In the genomic region with DNA sequence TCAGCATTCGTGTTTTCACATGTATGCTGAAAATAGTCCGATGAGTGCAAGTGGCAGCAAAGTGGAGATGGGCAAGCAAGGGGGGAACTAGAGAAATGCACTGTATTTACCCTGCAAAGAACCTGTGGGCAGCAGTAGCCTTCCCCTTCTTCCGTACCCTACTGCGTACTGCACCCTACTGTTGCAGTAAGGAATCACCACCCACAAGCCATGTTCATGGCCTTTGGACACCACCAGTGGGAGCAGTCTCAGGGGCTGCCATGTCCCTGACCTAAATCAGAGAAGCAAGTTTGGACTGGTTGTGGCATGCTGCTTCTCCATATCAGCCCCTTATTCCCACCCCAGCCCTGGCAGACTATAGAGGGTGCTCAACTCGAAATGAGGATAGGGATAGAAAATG, we compare ENCODE assay signal across 7 cellular contexts. TPM values are rescaled to one million over a fixed set of nuclear protein-coding genes. Genes with fewer than 3 reads are reported as not detected.
DNase-seq lines count a peak whose midpoint lies in the region; ATAC-seq, FAIRE-seq and TF ChIP-seq lines count a peak whose summit lies in the region.
"Not testable (repeated sequence)": the region's sequence is repeated elsewhere in the genome, so short reads cannot be mapped to it uniquely, and the experiment has no call there.

No MANE protein-coding gene starts in this region.

- H3K9ac ChIP-seq in endothelial cell of umbilical vein (replicated peaks; ENCODE audit: extremely low read depth, insufficient read depth, low read length), result not testable (repeated sequence)

- not testable (repeated sequence) for H3K27ac ChIP-seq in endothelial cell of umbilical vein (ENCODE audit: insufficient read depth, low read depth, low read length)

- not testable (repeated sequence) for H3K27me3 ChIP-seq in endothelial cell of umbilical vein (ENCODE audit: control insufficient read depth in 2 of 2, insufficient read depth in 2 of 2, low read length in 2 of 2)

- H3K36me3 ChIP-seq in endothelial cell of umbilical vein (ENCODE audit: control insufficient read depth in 2 of 2, extremely low read depth in 1 of 2, insufficient read depth in 2 of 2, low read length in 2 of 2), result not testable (repeated sequence)

- H3K9me3 ChIP-seq in endothelial cell of umbilical vein (replicated peaks; ENCODE audit: control insufficient read depth, insufficient read depth, low read length), result not testable (repeated sequence)

- not testable (repeated sequence) for H3K9me1 ChIP-seq in endothelial cell of umbilical vein (replicated peaks; ENCODE audit: control insufficient read depth, extremely low read depth, insufficient read depth, low read length)

- not testable (repeated sequence) for H3K27ac Mint-ChIP-seq in activated naive CD8-positive, alpha-beta T cell treated with anti-CD3 and anti-CD28 coated beads, Interleukin-2, amount 10 ng/mL, durations not matched to agents 7 days and 5 days; stimulated activated naive CD8-positive, alpha-beta T cell treated with anti-CD3 and anti-CD28 coated beads, Interleukin-15, amount 100 ng/mL, for 72 hours

- peak; percentile 56 for ATAC-seq in GM18511 (IDR thresholded peaks at IDR 0.05; ENCODE audit: unreplicated experiment)
- ATAC-seq in GM21423 (IDR thresholded peaks at IDR 0.05; ENCODE audit: unreplicated experiment), result peak; percentile 49
- ATAC-seq in HG02610 (IDR thresholded peaks at IDR 0.05; ENCODE audit: unreplicated experiment), result peak; percentile 66
- peak; percentile 63; the same call in 2 of the 3 replicates for ATAC-seq in SK-N-SH treated with all-trans-retinoic acid at 6 μM for 48 hours
- ATAC-seq in activated naive CD8-positive, alpha-beta T cell treated with anti-CD3 and anti-CD28 coated beads, Interleukin-2, amount 10 ng/mL, durations not matched to agents 7 days and 5 days (ENCODE audit: low read depth), result peak; percentile 56
- ATAC-seq in stimulated activated naive CD8-positive, alpha-beta T cell treated with anti-CD3 and anti-CD28 coated beads, Interleukin-15, amount 100 ng/mL, for 72 hours, result peak; percentile 74

- dilution Hi-C loops in endothelial cell of umbilical vein (cut with MboI; ENCODE audit: extremely low pct_ligation_motif_present, low sequenced_read_pairs), result not testable (repeated sequence)

- not testable (repeated sequence) for H3K4me3 ChIP-seq in endothelial cell of umbilical vein (replicated peaks in 1 of 3; ENCODE audit: insufficient read depth in 1 of 3, low read depth in 1 of 3, low read length in 3 of 3)

- not testable (repeated sequence) for TF ChIP-seq POLR2A in endothelial cell of umbilical vein (IDR thresholded peaks at IDR 0.05; ENCODE audit: low read depth, low read length)

- FAIRE-seq in endothelial cell of umbilical vein (lab: Jason Lieb, UNC), result peak; percentile 83

- BruUV-seq in endothelial cell of umbilical vein (replicated peaks; lab: Mats Ljungman, UMichigan), result not testable (repeated sequence)

- H3K27me3 Mint-ChIP-seq in activated naive CD8-positive, alpha-beta T cell treated with anti-CD3 and anti-CD28 coated beads, Interleukin-2, amount 10 ng/mL, durations not matched to agents 7 days and 5 days; stimulated activated naive CD8-positive, alpha-beta T cell treated with anti-CD3 and anti-CD28 coated beads, Interleukin-15, amount 100 ng/mL, for 72 hours: not testable (repeated sequence)

- not testable (repeated sequence) for H2AFZ ChIP-seq in endothelial cell of umbilical vein (ENCODE audit: low read depth, low read length)

- H3K4me3 Mint-ChIP-seq in activated naive CD8-positive, alpha-beta T cell treated with anti-CD3 and anti-CD28 coated beads, Interleukin-2, amount 10 ng/mL, durations not matched to agents 7 days and 5 days; stimulated activated naive CD8-positive, alpha-beta T cell treated with anti-CD3 and anti-CD28 coated beads, Interleukin-15, amount 100 ng/mL, for 72 hours: not testable (repeated sequence)

- not testable (repeated sequence) for H3K36me3 Mint-ChIP-seq in activated naive CD8-positive, alpha-beta T cell treated with anti-CD3 and anti-CD28 coated beads, Interleukin-2, amount 10 ng/mL, durations not matched to agents 7 days and 5 days

- TF ChIP-seq CTCF in endothelial cell of umbilical vein (IDR thresholded peaks at IDR 0.05; ENCODE audit: extremely low read depth in 1 of 2, insufficient read depth in 1 of 2, low read depth in 1 of 2, low read length in 2 of 2), result not testable (repeated sequence)

- not testable (repeated sequence) for H4K20me1 ChIP-seq in endothelial cell of umbilical vein (replicated peaks; ENCODE audit: control insufficient read depth, extremely low read depth, insufficient read depth, low read length)

- CTCF ChIA-PET in endothelial cell of umbilical vein (lab: Charles Lee), result not testable (repeated sequence)

- DNase-seq in activated naive CD8-positive, alpha-beta T cell treated with anti-CD3 and anti-CD28 coated beads, Interleukin-2, amount 10 ng/mL, durations not matched to agents 7 days and 5 days; endothelial cell of umbilical vein (ENCODE audit: low read depth, low spot score); stimulated activated naive CD8-positive, alpha-beta T cell treated with anti-CD3 and anti-CD28 coated beads, Interleukin-15, amount 100 ng/mL, for 72 hours: not testable (repeated sequence)

- POLR2A ChIA-PET in activated naive CD8-positive, alpha-beta T cell treated with anti-CD3 and anti-CD28 coated beads, Interleukin-2, amount 10 ng/mL, durations not matched to agents 7 days and 5 days (lab: Charles Lee); endothelial cell of umbilical vein (lab: Charles Lee): not testable (repeated sequence)

- H3K4me2 ChIP-seq in endothelial cell of umbilical vein (ENCODE audit: insufficient read depth, low read length), result not testable (repeated sequence)

- H3K4me1 ChIP-seq in endothelial cell of umbilical vein (ENCODE audit: control insufficient read depth, extremely low read depth, insufficient read depth, low read length), result not testable (repeated sequence)

- intact Hi-C loops in endothelial cell of umbilical vein (cut with micrococcal nuclease), result not testable (repeated sequence)

- H3K79me2 ChIP-seq in endothelial cell of umbilical vein (ENCODE audit: control insufficient read depth, insufficient read depth, low read length), result not testable (repeated sequence)

- H3K9me3 Mint-ChIP-seq in activated naive CD8-positive, alpha-beta T cell treated with anti-CD3 and anti-CD28 coated beads, Interleukin-2, amount 10 ng/mL, durations not matched to agents 7 days and 5 days; stimulated activated naive CD8-positive, alpha-beta T cell treated with anti-CD3 and anti-CD28 coated beads, Interleukin-15, amount 100 ng/mL, for 72 hours: not testable (repeated sequence)

- H3K4me1 Mint-ChIP-seq in activated naive CD8-positive, alpha-beta T cell treated with anti-CD3 and anti-CD28 coated beads, Interleukin-2, amount 10 ng/mL, durations not matched to agents 7 days and 5 days; stimulated activated naive CD8-positive, alpha-beta T cell treated with anti-CD3 and anti-CD28 coated beads, Interleukin-15, amount 100 ng/mL, for 72 hours: not testable (repeated sequence)

RNA-seq across cellular contexts. Expression of a gene that starts 12.1 kb away (rescaled TPM):
- 10 to 100 TPM; 16.0 to 17.9 TPM for total RNA-seq in activated naive CD8-positive, alpha-beta T cell treated with anti-CD3 and anti-CD28 coated beads, Interleukin-2, amount 10 ng/mL, durations not matched to agents 7 days and 5 days
- 15.1 and 15.8 TPM in 2 replicates for total RNA-seq in endothelial cell of umbilical vein
- 31.8 and 32.2 TPM in 2 replicates for polyA plus RNA-seq in endothelial cell of umbilical vein
- 23.8 and 28.4 TPM in 2 replicates for polyA plus RNA-seq in endothelial cell of umbilical vein (2011; cell fraction: cytosol; rRNA removed)
- 11.1 and 14.5 TPM in 2 replicates for polyA plus RNA-seq in endothelial cell of umbilical vein (2011; cell fraction: nucleus; rRNA removed)
- polyA plus RNA-seq in endothelial cell of umbilical vein (2012), result 15.9 and 19.7 TPM in 2 replicates
- polyA minus RNA-seq in endothelial cell of umbilical vein, result 13.9 and 17.7 TPM in 2 replicates
- not detected for polyA minus RNA-seq in endothelial cell of umbilical vein (2011; cell fraction: cytosol; rRNA and poly(A)+ RNA removed)
- 2.4 and 3.4 TPM in 2 replicates for polyA minus RNA-seq in endothelial cell of umbilical vein (2011; cell fraction: nucleus; rRNA and poly(A)+ RNA removed)

RNA-seq across cellular contexts. Expression of a gene that starts 25.6 kb away (rescaled TPM):
- total RNA-seq in activated naive CD8-positive, alpha-beta T cell treated with anti-CD3 and anti-CD28 coated beads, Interleukin-2, amount 10 ng/mL, durations not matched to agents 7 days and 5 days, result 1 to 10 TPM; 1.6 to 2.0 TPM
- 0.77 and 0.97 TPM in 2 replicates for total RNA-seq in endothelial cell of umbilical vein
- polyA plus RNA-seq in endothelial cell of umbilical vein, result 0.86 and 0.94 TPM in 2 replicates
- 0.48 TPM in 2 replicates for polyA plus RNA-seq in endothelial cell of umbilical vein (2011; cell fraction: cytosol; rRNA removed)
- polyA plus RNA-seq in endothelial cell of umbilical vein (2011; cell fraction: nucleus; rRNA removed), result 0.54 and 0.63 TPM in 2 replicates
- 0.33 and 0.41 TPM in 2 replicates for polyA plus RNA-seq in endothelial cell of umbilical vein (2012)
- polyA minus RNA-seq in endothelial cell of umbilical vein, result 5.2 and 6.6 TPM in 2 replicates
- polyA minus RNA-seq in endothelial cell of umbilical vein (2011; cell fraction: cytosol; rRNA and poly(A)+ RNA removed), result not detected
- 1.6 and 3.8 TPM in 2 replicates for polyA minus RNA-seq in endothelial cell of umbilical vein (2011; cell fraction: nucleus; rRNA and poly(A)+ RNA removed)
